Comparison of ENCODE assay signal across 35 cellular contexts in the genomic region with DNA sequence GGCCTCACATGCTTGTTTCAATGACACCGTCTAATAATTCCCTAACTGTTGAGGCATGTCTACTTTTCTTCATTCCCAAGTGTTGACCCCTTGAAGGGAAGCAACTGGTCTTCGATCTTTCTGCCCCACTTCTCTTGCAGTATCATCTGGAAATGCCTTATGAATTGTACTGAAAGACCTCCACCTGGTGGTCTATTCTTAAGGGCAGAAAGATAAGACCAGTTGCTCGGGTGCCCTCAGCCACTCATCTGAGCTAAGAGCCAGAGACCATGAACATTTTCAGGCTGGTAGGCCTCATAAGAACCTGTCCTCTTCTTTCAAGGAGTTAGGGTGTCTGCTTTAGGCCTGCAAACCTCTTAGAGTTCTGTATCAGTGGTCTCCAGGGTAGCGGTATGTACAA.
"Had no signal": no experiment of that assay in that cellular context is flagged by ENCODE, and none has a peak within 500 bp of the region (broad histone marks: within the 10 kb centered on the region; RNA-seq: fewer than 3 reads in every experiment).

No MANE protein-coding gene starts in this region.

- H3K4me3 Mint-ChIP-seq: activated B cell treated with CpG ODN at 0.5 μM for 24 hours; activated CD8-positive, alpha-beta memory T cell treated with anti-CD3 and anti-CD28 coated beads, Interleukin-2, amount 10 ng/mL, durations not matched to agents 7 days and 5 days; activated CD8-positive, alpha-beta T cell treated with anti-CD3 and anti-CD28 coated beads for 36 hours; activated naive CD4-positive, alpha-beta T cell treated with anti-CD3 and anti-CD28 coated beads for 36 hours; activated naive CD4-positive, alpha-beta T cell treated with anti-CD3 and anti-CD28 coated beads, Interleukin-2, amount 50 U/mL, for 24 hours; activated naive CD8-positive, alpha-beta T cell treated with anti-CD3 and anti-CD28 coated beads for 36 hours; activated naive CD8-positive, alpha-beta T cell treated with anti-CD3 and anti-CD28 coated beads, Interleukin-2, amount 50 U/mL, for 24 hours; activated T-helper 1 cell treated with anti-CD3 and anti-CD28 coated beads, Interleukin-12 subunit alpha, Interleukin-12 subunit beta, Interleukin-2, Interleukin-4 antibody, amounts not matched to agents 30 ng/mL and 10 ng/mL and 1 ng/mL, durations not matched to agents 14 hours and 24 hours and 36 hours; effector memory CD8-positive, alpha-beta T cell had no signal

- H3K27me3 Mint-ChIP-seq: activated B cell treated with CpG ODN at 0.5 μM for 24 hours; activated CD8-positive, alpha-beta memory T cell treated with anti-CD3 and anti-CD28 coated beads, Interleukin-2, amount 10 ng/mL, durations not matched to agents 7 days and 5 days; activated CD8-positive, alpha-beta T cell treated with anti-CD3 and anti-CD28 coated beads for 36 hours; activated naive CD4-positive, alpha-beta T cell treated with anti-CD3 and anti-CD28 coated beads, Interleukin-2, amount 50 U/mL, for 24 hours; activated naive CD8-positive, alpha-beta T cell treated with anti-CD3 and anti-CD28 coated beads for 36 hours; activated naive CD8-positive, alpha-beta T cell treated with anti-CD3 and anti-CD28 coated beads, Interleukin-2, amount 50 U/mL, for 24 hours; effector memory CD8-positive, alpha-beta T cell had no signal

- H3K27ac Mint-ChIP-seq: activated B cell treated with CpG ODN at 0.5 μM for 24 hours; activated CD8-positive, alpha-beta memory T cell treated with anti-CD3 and anti-CD28 coated beads, Interleukin-2, amount 10 ng/mL, durations not matched to agents 7 days and 5 days; activated CD8-positive, alpha-beta T cell treated with anti-CD3 and anti-CD28 coated beads for 36 hours; activated naive CD4-positive, alpha-beta T cell treated with anti-CD3 and anti-CD28 coated beads for 36 hours; activated naive CD4-positive, alpha-beta T cell treated with anti-CD3 and anti-CD28 coated beads, Interleukin-2, amount 50 U/mL, for 24 hours; activated naive CD8-positive, alpha-beta T cell treated with anti-CD3 and anti-CD28 coated beads for 36 hours; activated naive CD8-positive, alpha-beta T cell treated with anti-CD3 and anti-CD28 coated beads, Interleukin-2, amount 50 U/mL, for 24 hours; activated T-helper 1 cell treated with anti-CD3 and anti-CD28 coated beads, Interleukin-12 subunit alpha, Interleukin-12 subunit beta, Interleukin-2, Interleukin-4 antibody, amounts not matched to agents 30 ng/mL and 10 ng/mL and 1 ng/mL, durations not matched to agents 14 hours and 24 hours and 36 hours; activated T-helper 2 cell treated with anti-CD3 and anti-CD28 coated beads, Interferon-gamma antibody, Interleukin-2, Interleukin-4, amounts not matched to agents 10 μg/mL and 5 μg/mL and 100 μg/mL, durations not matched to agents 14 hours and 24 hours and 36 hours; effector memory CD8-positive, alpha-beta T cell had no signal

- H3K4me3 ChIP-seq: adrenal gland, body of pancreas, esophagus muscularis mucosa, gastrocnemius medialis, heart right ventricle had no signal

- FAIRE-seq: colon, TTC549 had no signal

- H3K27me3 ChIP-seq: body of pancreas, foreskin keratinocyte, gastrocnemius medialis, heart right ventricle had no signal

- ATAC-seq: activated CD4-positive, CD25-positive, alpha-beta regulatory T cell treated with anti-CD3 and anti-CD28 coated beads, Interleukin-2, amount 50 U/mL, for 24 hours; activated CD8-positive, alpha-beta memory T cell treated with anti-CD3 and anti-CD28 coated beads, Interleukin-2, amount 10 ng/mL, durations not matched to agents 7 days and 5 days; activated CD8-positive, alpha-beta T cell treated with anti-CD3 and anti-CD28 coated beads for 36 hours; activated naive CD8-positive, alpha-beta T cell treated with anti-CD3 and anti-CD28 coated beads, Interleukin-2, amount 50 U/mL, for 24 hours; body of pancreas; effector memory CD8-positive, alpha-beta T cell; foreskin keratinocyte; gastrocnemius medialis; heart right ventricle had no signal

- H3K36me3 ChIP-seq: adrenal gland, esophagus muscularis mucosa, gastrocnemius medialis, heart right ventricle had no signal

- DNase-seq: activated B cell treated with CpG ODN at 0.5 μM for 24 hours; activated CD4-positive, alpha-beta T cell treated with anti-CD3 and anti-CD28 coated beads for 48 hours; activated CD4-positive, alpha-beta T cell treated with anti-CD3 and anti-CD28 coated beads, Interleukin-2, amount 50 U/mL, for 1 hour; activated CD4-positive, alpha-beta T cell treated with anti-CD3 and anti-CD28 coated beads, Interleukin-2, amount 50 U/mL, for 48 hours; activated CD8-positive, alpha-beta memory T cell treated with anti-CD3 and anti-CD28 coated beads, Interleukin-2, amount 10 ng/mL, durations not matched to agents 7 days and 5 days; activated CD8-positive, alpha-beta memory T cell treated with anti-CD3 and anti-CD28 coated beads, Interleukin-2, amount 50 U/mL, for 4 hours; activated CD8-positive, alpha-beta T cell treated with anti-CD3 and anti-CD28 coated beads for 36 hours; activated effector memory CD4-positive, alpha-beta T cell treated with anti-CD3 and anti-CD28 coated beads, Interleukin-2, amount 50 U/mL, for 16 hours; activated naive CD4-positive, alpha-beta T cell treated with anti-CD3 and anti-CD28 coated beads for 36 hours; activated naive CD8-positive, alpha-beta T cell treated with anti-CD3 and anti-CD28 coated beads for 36 hours; activated naive CD8-positive, alpha-beta T cell treated with anti-CD3 and anti-CD28 coated beads, Interleukin-2, amount 50 U/mL, for 24 hours; activated T-cell treated with anti-CD3 and anti-CD28 coated beads, Interleukin-2, amount 50 U/mL, for 1 hour; activated T-cell treated with anti-CD3 and anti-CD28 coated beads, Interleukin-2, amount 50 U/mL, for 48 hours; adrenal gland; amygdala; aorta; body of pancreas; caudate nucleus; cortex of kidney; dermis blood vessel endothelial cell; effector CD4-positive, alpha-beta T cell; effector memory CD8-positive, alpha-beta T cell; erythroblast; foreskin keratinocyte; gastrocnemius medialis; heart right ventricle; T-helper 2 cell had no signal

- H3K9me3 ChIP-seq: adrenal gland, body of pancreas, esophagus muscularis mucosa, gastrocnemius medialis had no signal

- H3K27ac ChIP-seq: adrenal gland, body of pancreas, esophagus muscularis mucosa, foreskin keratinocyte, gastrocnemius medialis, heart right ventricle, VCaP had no signal

- H3K36me3 Mint-ChIP-seq: activated CD8-positive, alpha-beta memory T cell treated with anti-CD3 and anti-CD28 coated beads, Interleukin-2, amount 10 ng/mL, durations not matched to agents 7 days and 5 days; activated naive CD4-positive, alpha-beta T cell treated with anti-CD3 and anti-CD28 coated beads, Interleukin-2, amount 50 U/mL, for 24 hours; activated naive CD8-positive, alpha-beta T cell treated with anti-CD3 and anti-CD28 coated beads for 36 hours had no signal

- H3K4me1 Mint-ChIP-seq: activated B cell treated with CpG ODN at 0.5 μM for 24 hours; activated CD8-positive, alpha-beta memory T cell treated with anti-CD3 and anti-CD28 coated beads, Interleukin-2, amount 10 ng/mL, durations not matched to agents 7 days and 5 days; activated naive CD4-positive, alpha-beta T cell treated with anti-CD3 and anti-CD28 coated beads, Interleukin-2, amount 50 U/mL, for 24 hours; activated naive CD8-positive, alpha-beta T cell treated with anti-CD3 and anti-CD28 coated beads for 36 hours; activated naive CD8-positive, alpha-beta T cell treated with anti-CD3 and anti-CD28 coated beads, Interleukin-2, amount 50 U/mL, for 24 hours had no signal

- H3K4me1 ChIP-seq: adrenal gland, esophagus muscularis mucosa, foreskin keratinocyte, gastrocnemius medialis, heart right ventricle had no signal

- H3K9me3 Mint-ChIP-seq: activated B cell treated with CpG ODN at 0.5 μM for 24 hours; activated CD8-positive, alpha-beta T cell treated with anti-CD3 and anti-CD28 coated beads for 36 hours; activated naive CD4-positive, alpha-beta T cell treated with anti-CD3 and anti-CD28 coated beads for 36 hours; activated naive CD4-positive, alpha-beta T cell treated with anti-CD3 and anti-CD28 coated beads, Interleukin-2, amount 50 U/mL, for 24 hours; activated naive CD8-positive, alpha-beta T cell treated with anti-CD3 and anti-CD28 coated beads for 36 hours; activated naive CD8-positive, alpha-beta T cell treated with anti-CD3 and anti-CD28 coated beads, Interleukin-2, amount 50 U/mL, for 24 hours; activated T-helper 1 cell treated with anti-CD3 and anti-CD28 coated beads, Interleukin-12 subunit alpha, Interleukin-12 subunit beta, Interleukin-2, Interleukin-4 antibody, amounts not matched to agents 30 ng/mL and 10 ng/mL and 1 ng/mL, durations not matched to agents 14 hours and 24 hours and 36 hours; activated T-helper 2 cell treated with anti-CD3 and anti-CD28 coated beads, Interferon-gamma antibody, Interleukin-2, Interleukin-4, amounts not matched to agents 10 μg/mL and 5 μg/mL and 100 μg/mL, durations not matched to agents 14 hours and 24 hours and 36 hours had no signal
